1 cellular context compared by ENCODE assay signal in genomic region chr12:1013618-1014489, GRCh38.
TF ChIP-seq lines count a peak whose summit lies in the region.

No MANE protein-coding gene starts in this region.

TF ChIP-seq in HEK293, 187 proteins besides CTCF, POLR2A, EP300 and RAD21 (continued from another document and continues in another):
- TF ChIP-seq ZNF488 (tag by site-specific recombination; IDR thresholded peaks at IDR 0.05): no peak
- TF ChIP-seq TRIM28 (IDR thresholded peaks at IDR 0.05; ENCODE audit: borderline replicate concordance, low read length): no peak
- TF ChIP-seq ZNF521 (tag by site-specific recombination; IDR thresholded peaks at IDR 0.05): no peak
- peak; percentile 80 for TF ChIP-seq ZEB2 (tag by site-specific recombination; IDR thresholded peaks at IDR 0.05)
- TF ChIP-seq KLF10 (tag by site-specific recombination; IDR thresholded peaks at IDR 0.05): no peak
- no peak for TF ChIP-seq PRDM6 (tag by site-specific recombination; IDR thresholded peaks at IDR 0.05)
- TF ChIP-seq ZNF121 (tag by site-specific recombination; IDR thresholded peaks at IDR 0.05): no peak
- TF ChIP-seq ZNF518A (tag by site-specific recombination; conservative IDR thresholded peaks at IDR 0.05; ENCODE audit: low read depth): no peak
- TF ChIP-seq ZNF148 (tag by site-specific recombination; IDR thresholded peaks at IDR 0.05; ENCODE audit: borderline replicate concordance): no peak
- TF ChIP-seq ZNF501 (tag by site-specific recombination; IDR thresholded peaks at IDR 0.05): 0 out of 2 replicates have a peak, but pooled peaks have one; percentile 18
- TF ChIP-seq ZNF174 (tag by site-specific recombination; IDR thresholded peaks at IDR 0.05): no peak
- TF ChIP-seq ZNF211 (tag by site-specific recombination; IDR thresholded peaks at IDR 0.05; ENCODE audit: low read depth): no peak
- peak; percentile 42; the same call in 1 of the 2 replicates for TF ChIP-seq ZNF335 (tag by site-specific recombination; conservative IDR thresholded peaks at IDR 0.05)
- TF ChIP-seq ZSCAN23 (tag by site-specific recombination; IDR thresholded peaks at IDR 0.05): no peak
- no peak for TF ChIP-seq RBAK (tag by site-specific recombination; IDR thresholded peaks at IDR 0.05)
- no peak for TF ChIP-seq ZNF248 (tag by site-specific recombination; IDR thresholded peaks at IDR 0.05)
- TF ChIP-seq ZNF10 (tag by site-specific recombination; IDR thresholded peaks at IDR 0.05): no peak
- TF ChIP-seq GLI4 (tag by site-specific recombination; IDR thresholded peaks at IDR 0.05): no peak
- TF ChIP-seq ZNF585B (tag by site-specific recombination; IDR thresholded peaks at IDR 0.05): no peak
- no peak for TF ChIP-seq AEBP2 (tag by site-specific recombination; IDR thresholded peaks at IDR 0.05; ENCODE audit: borderline replicate concordance)
- no peak for TF ChIP-seq ZNF18 (tag by site-specific recombination; IDR thresholded peaks at IDR 0.05)
- peak; percentile 50; the same call in 1 of the 2 replicates for TF ChIP-seq ZNF580 (tag by site-specific recombination; IDR thresholded peaks at IDR 0.05)
- TF ChIP-seq ZNF16 (tag by site-specific recombination; IDR thresholded peaks at IDR 0.05; ENCODE audit: low read depth): no peak
- no peak for TF ChIP-seq ZNF138 (tag by site-specific recombination; IDR thresholded peaks at IDR 0.05; ENCODE audit: borderline replicate concordance)
- TF ChIP-seq, protein P1, sequence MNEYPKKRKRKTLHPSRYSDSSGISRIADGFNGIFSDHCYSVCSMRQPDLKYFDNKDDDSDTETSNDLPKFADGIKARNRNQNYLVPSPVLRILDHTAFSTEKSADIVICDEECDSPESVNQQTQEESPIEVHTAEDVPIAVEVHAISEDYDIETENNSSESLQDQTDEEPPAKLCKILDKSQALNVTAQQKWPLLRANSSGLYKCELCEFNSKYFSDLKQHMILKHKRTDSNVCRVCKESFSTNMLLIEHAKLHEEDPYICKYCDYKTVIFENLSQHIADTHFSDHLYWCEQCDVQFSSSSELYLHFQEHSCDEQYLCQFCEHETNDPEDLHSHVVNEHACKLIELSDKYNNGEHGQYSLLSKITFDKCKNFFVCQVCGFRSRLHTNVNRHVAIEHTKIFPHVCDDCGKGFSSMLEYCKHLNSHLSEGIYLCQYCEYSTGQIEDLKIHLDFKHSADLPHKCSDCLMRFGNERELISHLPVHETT (tag by site-specific recombination; IDR thresholded peaks at IDR 0.05): no peak
- TF ChIP-seq ZNF776 (tag by site-specific recombination; IDR thresholded peaks at IDR 0.05; ENCODE audit: borderline replicate concordance): no peak
- no peak for TF ChIP-seq ZSCAN16 (tag by site-specific recombination; IDR thresholded peaks at IDR 0.05)
- no peak for TF ChIP-seq ZFP3 (tag by site-specific recombination; IDR thresholded peaks at IDR 0.05; ENCODE audit: low read depth)
- no peak for TF ChIP-seq ZNF658 (tag by site-specific recombination; IDR thresholded peaks at IDR 0.05)
- TF ChIP-seq ZNF354C (tag by site-specific recombination; IDR thresholded peaks at IDR 0.05; ENCODE audit: borderline replicate concordance, low read depth): no peak
- no peak for TF ChIP-seq ZXDB (tag by site-specific recombination; IDR thresholded peaks at IDR 0.05)
- no peak for TF ChIP-seq ZNF473 (tag by site-specific recombination; IDR thresholded peaks at IDR 0.05)
- no peak for TF ChIP-seq ZNF350 (tag by site-specific recombination; IDR thresholded peaks at IDR 0.05)
- TF ChIP-seq ZNF654 (tag by site-specific recombination; IDR thresholded peaks at IDR 0.05; ENCODE audit: low read depth): no peak
- TF ChIP-seq, protein P2, sequence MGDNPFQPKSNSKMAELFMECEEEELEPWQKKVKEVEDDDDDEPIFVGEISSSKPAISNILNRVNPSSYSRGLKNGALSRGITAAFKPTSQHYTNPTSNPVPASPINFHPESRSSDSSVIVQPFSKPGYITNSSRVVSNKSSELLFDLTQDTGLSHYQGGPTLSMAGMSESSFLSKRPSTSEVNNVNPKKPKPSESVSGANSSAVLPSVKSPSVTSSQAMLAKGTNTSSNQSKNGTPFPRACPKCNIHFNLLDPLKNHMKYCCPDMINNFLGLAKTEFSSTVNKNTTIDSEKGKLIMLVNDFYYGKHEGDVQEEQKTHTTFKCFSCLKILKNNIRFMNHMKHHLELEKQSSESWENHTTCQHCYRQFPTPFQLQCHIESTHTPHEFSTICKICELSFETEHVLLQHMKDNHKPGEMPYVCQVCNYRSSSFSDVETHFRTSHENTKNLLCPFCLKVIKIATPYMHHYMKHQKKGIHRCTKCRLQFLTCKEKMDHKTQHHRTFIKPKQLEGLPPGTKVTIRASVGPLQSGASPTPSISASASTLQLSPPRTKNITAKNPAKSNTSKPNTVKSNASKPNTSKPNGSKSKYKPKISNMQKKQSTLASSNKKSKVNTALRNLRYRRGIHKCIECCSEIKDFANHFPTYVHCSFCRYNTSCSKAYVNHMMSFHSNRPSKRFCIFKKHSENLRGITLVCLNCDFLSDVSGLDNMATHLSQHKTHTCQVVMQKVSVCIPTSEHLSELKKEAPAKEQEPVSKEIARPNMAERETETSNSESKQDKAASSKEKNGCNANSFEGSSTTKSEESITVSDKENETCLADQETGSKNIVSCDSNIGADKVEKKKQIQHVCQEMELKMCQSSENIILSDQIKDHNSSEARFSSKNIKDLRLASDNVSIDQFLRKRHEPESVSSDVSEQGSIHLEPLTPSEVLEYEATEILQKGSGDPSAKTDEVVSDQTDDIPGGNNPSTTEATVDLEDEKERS (tag by site-specific recombination; IDR thresholded peaks at IDR 0.05): no peak
- TF ChIP-seq, protein P3, sequence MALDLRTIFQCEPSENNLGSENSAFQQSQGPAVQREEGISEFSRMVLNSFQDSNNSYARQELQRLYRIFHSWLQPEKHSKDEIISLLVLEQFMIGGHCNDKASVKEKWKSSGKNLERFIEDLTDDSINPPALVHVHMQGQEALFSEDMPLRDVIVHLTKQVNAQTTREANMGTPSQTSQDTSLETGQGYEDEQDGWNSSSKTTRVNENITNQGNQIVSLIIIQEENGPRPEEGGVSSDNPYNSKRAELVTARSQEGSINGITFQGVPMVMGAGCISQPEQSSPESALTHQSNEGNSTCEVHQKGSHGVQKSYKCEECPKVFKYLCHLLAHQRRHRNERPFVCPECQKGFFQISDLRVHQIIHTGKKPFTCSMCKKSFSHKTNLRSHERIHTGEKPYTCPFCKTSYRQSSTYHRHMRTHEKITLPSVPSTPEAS (tag by site-specific recombination; IDR thresholded peaks at IDR 0.05): no peak
- TF ChIP-seq ZNF777 (tag by site-specific recombination; IDR thresholded peaks at IDR 0.05; ENCODE audit: borderline replicate concordance): no peak
- TF ChIP-seq ZNF626 (tag by site-specific recombination; IDR thresholded peaks at IDR 0.05): no peak
- no peak for TF ChIP-seq ZNF677 (tag by site-specific recombination; IDR thresholded peaks at IDR 0.05)
- TF ChIP-seq ZBTB48 (tag by site-specific recombination; IDR thresholded peaks at IDR 0.05): no peak
- TF ChIP-seq KLF7 (tag by site-specific recombination; IDR thresholded peaks at IDR 0.05; ENCODE audit: borderline replicate concordance): no peak
- TF ChIP-seq ZNF394 (tag by site-specific recombination; IDR thresholded peaks at IDR 0.05; ENCODE audit: borderline replicate concordance): peak; percentile 63; the same call in 1 of the 2 replicates
- no peak for TF ChIP-seq ZNF157 (tag by site-specific recombination; IDR thresholded peaks at IDR 0.05)
- TF ChIP-seq KLF1 (tag by site-specific recombination; IDR thresholded peaks at IDR 0.05): no peak
- TF ChIP-seq ZNF76 (tag by site-specific recombination; IDR thresholded peaks at IDR 0.05; ENCODE audit: borderline replicate concordance, low read depth): no peak
- TF ChIP-seq ZNF747 (tag by site-specific recombination; IDR thresholded peaks at IDR 0.05): no peak
- no peak for TF ChIP-seq ZNF558 (tag by site-specific recombination; IDR thresholded peaks at IDR 0.05)
